Comparison of ENCODE assay signal across 9 cellular contexts in the genomic region with DNA sequence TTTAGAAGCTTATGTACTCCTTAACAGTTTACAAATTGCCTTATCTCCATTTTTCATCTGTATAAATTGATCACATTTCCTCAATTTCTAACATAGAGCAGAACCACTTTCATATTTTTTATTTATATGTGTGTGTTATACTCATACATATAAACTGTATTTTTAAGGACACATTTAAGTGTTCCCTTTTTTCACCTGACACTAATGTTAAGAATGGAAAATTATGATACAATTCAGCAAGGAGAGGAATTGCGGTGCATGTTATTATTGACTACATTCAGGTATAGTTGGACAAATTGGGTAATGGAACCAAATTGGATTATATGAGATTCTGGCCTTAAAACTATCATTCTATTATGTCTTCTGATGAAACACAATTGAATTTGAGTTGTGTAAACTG.
"Had no signal": no experiment of that assay in that cellular context is flagged by ENCODE, and none has a peak within 500 bp of the region (broad histone marks: within the 10 kb centered on the region; RNA-seq: fewer than 3 reads in every experiment).

No MANE protein-coding gene starts in this region.

- H3K36me3 ChIP-seq: HAP-1 had no signal

- DNase-seq: GM23248, GOT3, H7, H9, HCEC 1CT, HFFc6 had no signal

- H3K4me1 ChIP-seq: HAP-1 had no signal

- H3K9me3 ChIP-seq: HAP-1 had no signal

- ATAC-seq: GM23338, HCT116 had no signal

- H3K4me3 ChIP-seq: GM23248, GM23338, HAP-1 had no signal

- H3K27ac ChIP-seq: GM23248 had no signal
